30 cellular contexts compared by ENCODE assay signal in genomic region chr16:86980644-86981043, GRCh38.
"Had no signal": no experiment of that assay in that cellular context is flagged by ENCODE, and none has a peak within 500 bp of the region (broad histone marks: within the 10 kb centered on the region; RNA-seq: fewer than 3 reads in every experiment).

No MANE protein-coding gene starts in this region.

- H3K4me1 Mint-ChIP-seq: activated B cell treated with CpG ODN at 0.5 μM for 24 hours; activated naive CD4-positive, alpha-beta T cell treated with anti-CD3 and anti-CD28 coated beads, Interleukin-2, amount 10 ng/mL, durations not matched to agents 7 days and 5 days; activated naive CD8-positive, alpha-beta T cell treated with anti-CD3 and anti-CD28 coated beads, Interleukin-2, amount 10 ng/mL, durations not matched to agents 7 days and 5 days; activated T-helper 17 cell treated with anti-CD3 and anti-CD28 coated beads, Interleukin-2, amount 50 U/mL, for 72 hours had no signal

- FAIRE-seq: colon, TTC549 had no signal

- H3K9me3 ChIP-seq: ascending aorta, breast epithelium, esophagus muscularis mucosa, gastrocnemius medialis had no signal

- H3K27ac Mint-ChIP-seq: activated B cell treated with CpG ODN at 0.5 μM for 24 hours; activated CD8-positive, alpha-beta T cell treated with anti-CD3 and anti-CD28 coated beads for 36 hours; activated naive CD4-positive, alpha-beta T cell treated with anti-CD3 and anti-CD28 coated beads, Interleukin-2, amount 10 ng/mL, durations not matched to agents 7 days and 5 days; activated naive CD4-positive, alpha-beta T cell treated with anti-CD3 and anti-CD28 coated beads, Interleukin-2, amount 50 U/mL, for 72 hours; activated naive CD8-positive, alpha-beta T cell treated with anti-CD3 and anti-CD28 coated beads, Interleukin-2, amount 10 ng/mL, durations not matched to agents 7 days and 5 days; activated T-helper 17 cell treated with anti-CD3 and anti-CD28 coated beads, Interleukin-2, amount 50 U/mL, for 72 hours; brain; effector memory CD8-positive, alpha-beta T cell had no signal

- H3K36me3 Mint-ChIP-seq: activated naive CD4-positive, alpha-beta T cell treated with anti-CD3 and anti-CD28 coated beads, Interleukin-2, amount 10 ng/mL, durations not matched to agents 7 days and 5 days; activated naive CD4-positive, alpha-beta T cell treated with anti-CD3 and anti-CD28 coated beads, Interleukin-2, amount 50 U/mL, for 72 hours; activated naive CD8-positive, alpha-beta T cell treated with anti-CD3 and anti-CD28 coated beads, Interleukin-2, amount 10 ng/mL, durations not matched to agents 7 days and 5 days; brain had no signal

- H3K36me3 ChIP-seq: ascending aorta, breast epithelium, cardiac muscle cell, esophagus muscularis mucosa, gastrocnemius medialis, WERI-Rb-1 had no signal

- H3K27me3 Mint-ChIP-seq: activated B cell treated with CpG ODN at 0.5 μM for 24 hours; activated CD8-positive, alpha-beta T cell treated with anti-CD3 and anti-CD28 coated beads for 36 hours; activated naive CD4-positive, alpha-beta T cell treated with anti-CD3 and anti-CD28 coated beads, Interleukin-2, amount 10 ng/mL, durations not matched to agents 7 days and 5 days; activated naive CD8-positive, alpha-beta T cell treated with anti-CD3 and anti-CD28 coated beads, Interleukin-2, amount 10 ng/mL, durations not matched to agents 7 days and 5 days had no signal

- H3K27ac ChIP-seq: ascending aorta, breast epithelium, cardiac muscle cell, esophagus muscularis mucosa, foreskin keratinocyte, gastrocnemius medialis, WERI-Rb-1 had no signal

- DNase-seq: activated B cell treated with CpG ODN at 0.5 μM for 24 hours; activated CD4-positive, alpha-beta T cell treated with anti-CD3 and anti-CD28 coated beads for 48 hours; activated CD4-positive, alpha-beta T cell treated with anti-CD3 and anti-CD28 coated beads, Interleukin-2, amount 50 U/mL, for 1 hour; activated CD4-positive, alpha-beta T cell treated with anti-CD3 and anti-CD28 coated beads, Interleukin-2, amount 50 U/mL, for 48 hours; activated CD8-positive, alpha-beta memory T cell treated with anti-CD3 and anti-CD28 coated beads for 24 hours; activated CD8-positive, alpha-beta T cell treated with anti-CD3 and anti-CD28 coated beads for 36 hours; activated gamma-delta T cell; activated naive CD4-positive, alpha-beta T cell; activated naive CD4-positive, alpha-beta T cell treated with anti-CD3 and anti-CD28 coated beads, Interleukin-2, amount 10 ng/mL, durations not matched to agents 7 days and 5 days; activated naive CD8-positive, alpha-beta T cell treated with anti-CD3 and anti-CD28 coated beads, Interleukin-2, amount 10 ng/mL, durations not matched to agents 7 days and 5 days; activated T-cell treated with anti-CD3 and anti-CD28 coated beads, Interleukin-2, amount 50 U/mL, for 4 hours; central memory CD4-positive, alpha-beta T cell; cortex of kidney; dermis blood vessel endothelial cell; effector CD4-positive, alpha-beta T cell; effector memory CD8-positive, alpha-beta T cell; erythroblast; foreskin keratinocyte; gastrocnemius medialis; T-helper 2 cell; WERI-Rb-1 had no signal

- H3K9me3 Mint-ChIP-seq: activated B cell treated with CpG ODN at 0.5 μM for 24 hours; activated CD8-positive, alpha-beta T cell treated with anti-CD3 and anti-CD28 coated beads for 36 hours; activated naive CD4-positive, alpha-beta T cell treated with anti-CD3 and anti-CD28 coated beads, Interleukin-2, amount 10 ng/mL, durations not matched to agents 7 days and 5 days; activated naive CD4-positive, alpha-beta T cell treated with anti-CD3 and anti-CD28 coated beads, Interleukin-2, amount 50 U/mL, for 72 hours; activated naive CD8-positive, alpha-beta T cell treated with anti-CD3 and anti-CD28 coated beads, Interleukin-2, amount 10 ng/mL, durations not matched to agents 7 days and 5 days; activated T-cell treated with anti-CD3 and anti-CD28 coated beads, Interleukin-2, amount 50 U/mL, for 4 hours; activated T-helper 17 cell treated with anti-CD3 and anti-CD28 coated beads, Interleukin-2, amount 50 U/mL, for 72 hours; effector memory CD8-positive, alpha-beta T cell had no signal

- H3K4me3 Mint-ChIP-seq: activated B cell treated with CpG ODN at 0.5 μM for 24 hours; activated CD8-positive, alpha-beta T cell treated with anti-CD3 and anti-CD28 coated beads for 36 hours; activated naive CD4-positive, alpha-beta T cell treated with anti-CD3 and anti-CD28 coated beads, Interleukin-2, amount 10 ng/mL, durations not matched to agents 7 days and 5 days; activated naive CD8-positive, alpha-beta T cell treated with anti-CD3 and anti-CD28 coated beads, Interleukin-2, amount 10 ng/mL, durations not matched to agents 7 days and 5 days; activated T-cell treated with anti-CD3 and anti-CD28 coated beads, Interleukin-2, amount 50 U/mL, for 4 hours; activated T-helper 17 cell treated with anti-CD3 and anti-CD28 coated beads, Interleukin-2, amount 50 U/mL, for 72 hours; brain; effector memory CD8-positive, alpha-beta T cell had no signal

- H3K4me3 ChIP-seq: ascending aorta, breast epithelium, cardiac muscle cell, esophagus muscularis mucosa, gastrocnemius medialis had no signal

- H3K27me3 ChIP-seq: ascending aorta, breast epithelium, cardiac muscle cell, foreskin keratinocyte had no signal

- H3K4me1 ChIP-seq: ascending aorta, breast epithelium, foreskin keratinocyte, gastrocnemius medialis had no signal
